In genomic region chr5:141767671-141768070, GRCh38 we compare ENCODE assay signal across 22 cellular contexts.
"Had no signal": no experiment of that assay in that cellular context is flagged by ENCODE, and none has a peak within 500 bp of the region (broad histone marks: within the 10 kb centered on the region; RNA-seq: fewer than 3 reads in every experiment).

No MANE protein-coding gene starts in this region.

- H2AFZ ChIP-seq: hepatocyte had no signal

- H3K27ac ChIP-seq: coronary artery, esophagus muscularis mucosa, foreskin keratinocyte, gastroesophageal sphincter, heart left ventricle, hepatocyte, left lung, lower lobe of right lung had no signal

- FAIRE-seq: colon, endothelial cell of umbilical vein, frontal cortex had no signal

- DNase-seq: dermis blood vessel endothelial cell; dorsolateral prefrontal cortex; effector CD4-positive, alpha-beta T cell; effector memory CD4-positive, alpha-beta T cell; foreskin keratinocyte; hypothalamus; immature natural killer cell; islet precursor cell; left cardiac atrium; left lung; left ventricle myocardium superior; lower lobe of right lung; mesenchymal stem cell; mucosa of descending colon had no signal

- H3K4me3 ChIP-seq: coronary artery, dorsolateral prefrontal cortex, esophagus muscularis mucosa, gastroesophageal sphincter, heart left ventricle, hepatocyte, left lung, lower lobe of right lung, mucosa of descending colon had no signal

- H3K27me3 ChIP-seq: dorsolateral prefrontal cortex, esophagus muscularis mucosa, left lung had no signal

- ATAC-seq: foreskin keratinocyte, gastroesophageal sphincter, heart left ventricle, left cardiac atrium, left lung, left ventricle myocardium superior, lower lobe of right lung, mucosa of descending colon had no signal

- H3K36me3 ChIP-seq: esophagus muscularis mucosa, gastroesophageal sphincter, heart left ventricle, left lung, lower lobe of right lung had no signal

- H3K4me1 ChIP-seq: foreskin keratinocyte, left lung, lower lobe of right lung had no signal

- H3K4me2 ChIP-seq: hepatocyte had no signal

- H3K9me3 ChIP-seq: esophagus muscularis mucosa, gastroesophageal sphincter, heart left ventricle, left lung, lower lobe of right lung, mucosa of descending colon had no signal

- H3K79me2 ChIP-seq: hepatocyte had no signal
